ENCODE assay signal across 25 cellular contexts in genomic region chr5:66634601-66635000, GRCh38.
"Had no signal": no experiment of that assay in that cellular context is flagged by ENCODE, and none has a peak within 500 bp of the region (broad histone marks: within the 10 kb centered on the region; RNA-seq: fewer than 3 reads in every experiment).

No MANE protein-coding gene starts in this region.

- H3K4me3 ChIP-seq: neural progenitor cell, pancreas, prostate gland, right lobe of liver, sigmoid colon, suprapubic skin, testis, tibial artery, transverse colon, upper lobe of right lung, vagina had no signal

- H3K9me3 ChIP-seq: pancreas, prostate gland, right lobe of liver, sigmoid colon, suprapubic skin, testis, tibial artery, transverse colon, upper lobe of right lung, vagina had no signal

- H3K27ac ChIP-seq: neural progenitor cell, pancreas, right lobe of liver, sigmoid colon, suprapubic skin, testis, tibial artery, transverse colon, upper lobe of right lung, vagina had no signal

- H3K36me3 ChIP-seq: neural progenitor cell, pancreas, prostate gland, right lobe of liver, sigmoid colon, suprapubic skin, tibial artery, transverse colon, upper lobe of right lung, vagina had no signal

- DNase-seq: naive thymus-derived CD4-positive, alpha-beta T cell; natural killer cell; occipital lobe; pancreas; retina; right cardiac atrium; right lobe of liver; sigmoid colon; small intestine; stimulated activated CD4-positive, alpha-beta T cell treated with anti-CD3 and anti-CD28 coated beads, Interleukin-15, amount 100 ng/mL, for 24 hours; stimulated activated CD4-positive, alpha-beta T cell treated with anti-CD3 and anti-CD28 coated beads, Interleukin-2, amount 100 ng/mL, for 24 hours; stimulated activated CD4-positive, alpha-beta T cell treated with anti-CD3 and anti-CD28 coated beads, Interleukin-2, amount 100 ng/mL, for 48 hours; stimulated activated CD4-positive, alpha-beta T cell treated with anti-CD3 and anti-CD28 coated beads, Interleukin-4, amount 100 ng/mL, for 24 hours; stimulated activated naive CD4-positive, alpha-beta T cell; stimulated activated naive CD8-positive, alpha-beta T cell treated with anti-CD3 and anti-CD28 coated beads, Interleukin-15, amount 100 ng/mL, for 72 hours; stimulated activated naive CD8-positive, alpha-beta T cell treated with anti-CD3 and anti-CD28 coated beads, Interleukin-15, Interleukin-2, amounts not matched to agents 100 U/mL and 50 U/mL, for 24 hours; substantia nigra; testis; tibial artery; transverse colon; upper lobe of right lung had no signal

- H2AFZ ChIP-seq: neural progenitor cell had no signal

- H3K27me3 ChIP-seq: neural progenitor cell, pancreas, right lobe of liver, sigmoid colon, suprapubic skin, testis, tibial artery, transverse colon, upper lobe of right lung, vagina had no signal

- H3K4me1 ChIP-seq: pancreas, prostate gland, right lobe of liver, sigmoid colon, suprapubic skin, testis, tibial artery, transverse colon, upper lobe of right lung, vagina had no signal
